8 cellular contexts compared by ENCODE assay signal in genomic region chr10:101063162-101063525, GRCh38. TPM values are rescaled to one million over a fixed set of nuclear protein-coding genes. Genes with fewer than 3 reads are reported as not detected.
DNase-seq lines count a peak whose midpoint lies in the region; ATAC-seq and TF ChIP-seq lines count a peak whose summit lies in the region.

No MANE protein-coding gene starts in this region.

- no peak overlapping the region for H2AFZ ChIP-seq in MM.1S (ENCODE audit: low read length)

- H4K20me1 ChIP-seq in MM.1S (ENCODE audit: insufficient read depth, low read length) = no peaks in the 10 kb centered on the region

- peak overlapping the region; percentile 76 for H3K4me3 ChIP-seq in Caco-2 (ENCODE audit: low read depth, low read length)
- no peak overlapping the region for H3K4me3 ChIP-seq in MM.1S (ENCODE audit: low read length)
- H3K4me3 ChIP-seq in esophagus squamous epithelium = peak overlapping the region in 3 of 4 donors; percentile 19 to 97 (median 42)
- peak overlapping the region; percentile 41 to 94 (median 84) for H3K4me3 ChIP-seq in gastrocnemius medialis

- CTCF ChIA-PET in Caco-2 (lab: Charles Lee) = interaction anchor here (0.6 to 3.5 kb wide), 8 partner anchors 12 to 547 kb away, joined by 3 to 33 read pairs (median 5); no protein-coding TSS in a partner anchor
- CTCF ChIA-PET in activated CD4-positive, alpha-beta memory T cell treated with anti-CD3 and anti-CD28 coated beads, Interleukin-2, amount 10 ng/mL, durations not matched to agents 7 days and 5 days (lab: Charles Lee) = interaction anchor here (1.2 to 23.6 kb wide), 4 partner anchors 18 to 78 kb away, joined by 4 to 515 read pairs (median 9); partner anchors contain the start of genes PDZD7 and SFXN3

- no peaks in the 10 kb centered on the region for H3K27me3 ChIP-seq in Caco-2 (replicated peaks; ENCODE audit: control insufficient read depth, insufficient read depth, low read length)
- no peaks in the 10 kb centered on the region for H3K27me3 ChIP-seq in MM.1S (replicated peaks; ENCODE audit: insufficient read depth, low read length)
- H3K27me3 ChIP-seq in esophagus squamous epithelium = peaks cover 0 to 57% (median 0%) of the 10 kb centered on the region in 4 donors
- peaks cover 14 to 23% (median 18%) of the 10 kb centered on the region in 3 donors for H3K27me3 ChIP-seq in gastrocnemius medialis

- TF ChIP-seq CTCF in Caco-2 (IDR thresholded peaks at IDR 0.05; ENCODE audit: insufficient read depth in 1 of 2, low read depth in 1 of 2, low read length in 1 of 2, severe bottlenecking in 1 of 2, unreplicated experiment in 1 of 2) (no peak), MM.1S (IDR thresholded peaks at IDR 0.05; ENCODE audit: low read length) (no peak), esophagus squamous epithelium (IDR thresholded peaks at IDR 0.05) (no peak), gastrocnemius medialis (IDR thresholded peaks at IDR 0.05 in 4 of 5, conservative IDR thresholded peaks at IDR 0.05 in 1 of 5) (no peak)

- no peaks in the 10 kb centered on the region; the same call in 1 of the 2 replicates for H3K36me3 ChIP-seq in Caco-2 (ENCODE audit: control insufficient read depth, insufficient read depth, low read length)
- H3K36me3 ChIP-seq in MM.1S (replicated peaks; ENCODE audit: insufficient read depth, low read length) = no peaks in the 10 kb centered on the region
- H3K36me3 ChIP-seq in esophagus squamous epithelium = no peaks in the 10 kb centered on the region
- H3K36me3 ChIP-seq in gastrocnemius medialis = no peaks in the 10 kb centered on the region

- DNase-seq in Caco-2 (no peak), MM.1S (peak; percentile 5), esophagus squamous epithelium (lab: John Stamatoyannopoulos, UW) (no peak), gastrocnemius medialis (no peak)
- no peak for DNase-seq in activated CD4-positive, alpha-beta memory T cell treated with anti-CD3 and anti-CD28 coated beads, Interleukin-2, amount 10 ng/mL, durations not matched to agents 7 days and 5 days

- H3K27ac Mint-ChIP-seq in Caco-2 (ENCODE audit: unreplicated experiment) = no peak overlapping the region
- H3K27ac Mint-ChIP-seq in activated CD4-positive, alpha-beta memory T cell treated with anti-CD3 and anti-CD28 coated beads, Interleukin-2, amount 10 ng/mL, durations not matched to agents 7 days and 5 days = no peak overlapping the region

- no peak overlapping the region for H3K9ac ChIP-seq in MM.1S (ENCODE audit: low read length)

- BruUV-seq in Caco-2 (replicated peaks; lab: Mats Ljungman, UMichigan) = no TSS peak

- H3K4me2 ChIP-seq in MM.1S (ENCODE audit: low read depth, low read length) = peak overlapping the region; percentile 18; the same call in 1 of the 2 replicates

- H3K4me1 Mint-ChIP-seq in Caco-2 (ENCODE audit: low read depth, unreplicated experiment) = peaks cover 22% of the 10 kb centered on the region
- peaks cover 54% of the 10 kb centered on the region for H3K4me1 Mint-ChIP-seq in activated CD4-positive, alpha-beta memory T cell treated with anti-CD3 and anti-CD28 coated beads, Interleukin-2, amount 10 ng/mL, durations not matched to agents 7 days and 5 days

- peaks cover 21% of the 10 kb centered on the region for H3K79me2 ChIP-seq in MM.1S (ENCODE audit: low read length)

- in situ Hi-C loops in gastrocnemius medialis (cut with MboI; ENCODE audit: low sequenced_read_pairs in 4 of 4) = no loop called here

- H3K9me3 ChIP-seq in Caco-2 = no peaks in the 10 kb centered on the region
- no peaks in the 10 kb centered on the region for H3K9me3 ChIP-seq in MM.1S (replicated peaks; ENCODE audit: insufficient read depth, low read length)
- no peaks in the 10 kb centered on the region for H3K9me3 ChIP-seq in esophagus squamous epithelium
- no peaks in the 10 kb centered on the region for H3K9me3 ChIP-seq in gastrocnemius medialis

- ATAC-seq in gastrocnemius medialis (no peak), GM18868 (IDR thresholded peaks at IDR 0.05; ENCODE audit: unreplicated experiment) (no peak), GM21576 (IDR thresholded peaks at IDR 0.05; ENCODE audit: unreplicated experiment) (no peak), HG02588 (IDR thresholded peaks at IDR 0.05; ENCODE audit: unreplicated experiment) (no peak)

- H3K27ac ChIP-seq in MM.1S (ENCODE audit: low read length) (no peak overlapping the region), esophagus squamous epithelium (no peak overlapping the region), gastrocnemius medialis (peak overlapping the region in 3 of 4 donors; percentile 3 to 99 (median 99))

- no peaks in the 10 kb centered on the region for H3K9me3 Mint-ChIP-seq in Caco-2 (ENCODE audit: unreplicated experiment)
- H3K9me3 Mint-ChIP-seq in activated CD4-positive, alpha-beta memory T cell treated with anti-CD3 and anti-CD28 coated beads, Interleukin-2, amount 10 ng/mL, durations not matched to agents 7 days and 5 days = no peaks in the 10 kb centered on the region

- H3K9me2 ChIP-seq in MM.1S (replicated peaks; ENCODE audit: insufficient read depth, low read length) = no peaks in the 10 kb centered on the region

- POLR2A ChIA-PET in Caco-2 (lab: Charles Lee) = interaction anchor here (2.6 kb wide), 1 partner anchor 20 kb away, joined by 24 read pairs; no protein-coding TSS in a partner anchor
- POLR2A ChIA-PET in activated CD4-positive, alpha-beta memory T cell treated with anti-CD3 and anti-CD28 coated beads, Interleukin-2, amount 10 ng/mL, durations not matched to agents 7 days and 5 days (lab: Charles Lee) = interaction anchor here (1.8 to 6.4 kb wide), 2 partner anchors 13 to 22 kb away, joined by 4 to 44 read pairs; no protein-coding TSS in a partner anchor

- intact Hi-C loops in Caco-2 (cut with micrococcal nuclease; ENCODE audit: unreplicated experiment) = no loop called here
- intact Hi-C loops in esophagus squamous epithelium (cut with DNase I) = no loop called here
- intact Hi-C loops in gastrocnemius medialis (cut with DNase I; ENCODE audit: low total_unique reads) = loop anchor here (5.0 kb wide), 1 partner anchor 151 kb away; the partner anchor contains the start of gene SLF2

- WGBS in esophagus squamous epithelium, 2 donors = 58 to 70% methylated on average over 4 to 8 of the region's 11 CpGs

- peaks cover 55% of the 10 kb centered on the region for H3K36me3 Mint-ChIP-seq in Caco-2 (ENCODE audit: insufficient read depth, unreplicated experiment)
- H3K36me3 Mint-ChIP-seq in activated CD4-positive, alpha-beta memory T cell treated with anti-CD3 and anti-CD28 coated beads, Interleukin-2, amount 10 ng/mL, durations not matched to agents 7 days and 5 days (ENCODE audit: low read depth) = no peaks in the 10 kb centered on the region

- no peaks in the 10 kb centered on the region for H3K27me3 Mint-ChIP-seq in Caco-2 (ENCODE audit: insufficient read depth, unreplicated experiment)
- H3K27me3 Mint-ChIP-seq in activated CD4-positive, alpha-beta memory T cell treated with anti-CD3 and anti-CD28 coated beads, Interleukin-2, amount 10 ng/mL, durations not matched to agents 7 days and 5 days = peaks cover 46% of the 10 kb centered on the region

- H3K4me3 Mint-ChIP-seq in Caco-2 (ENCODE audit: unreplicated experiment) = peak overlapping the region; percentile 98
- H3K4me3 Mint-ChIP-seq in activated CD4-positive, alpha-beta memory T cell treated with anti-CD3 and anti-CD28 coated beads, Interleukin-2, amount 10 ng/mL, durations not matched to agents 7 days and 5 days = no peak overlapping the region

- peaks cover 37% of the 10 kb centered on the region for H3K4me1 ChIP-seq in Caco-2
- H3K4me1 ChIP-seq in MM.1S (ENCODE audit: low read length) = peaks cover 29% of the 10 kb centered on the region
- peaks cover 49 to 74% (median 51%) of the 10 kb centered on the region in 3 donors for H3K4me1 ChIP-seq in esophagus squamous epithelium
- peaks cover 52 to 57% of the 10 kb centered on the region in 2 donors for H3K4me1 ChIP-seq in gastrocnemius medialis

- peaks cover 22% of the 10 kb centered on the region; the same call in 1 of the 2 replicates for H3F3A ChIP-seq in MM.1S (ENCODE audit: insufficient read depth, low read length)

- TF ChIP-seq POLR2A in esophagus squamous epithelium (IDR thresholded peaks at IDR 0.05) (no peak), gastrocnemius medialis (IDR thresholded peaks at IDR 0.05) (no peak)

RNA-seq across cellular contexts. Expression of gene KAZALD1, which starts 1.4 kb away (rescaled TPM):
- total RNA-seq in Caco-2 (2022) (41.3 and 42.3 TPM in 2 replicates), esophagus squamous epithelium (1 to 10 TPM in 2 of 4 donors, under 1 TPM in 1, not detected in 1; 0.47 to 1.4 (median 1.1) TPM), gastrocnemius medialis (1 to 10 TPM; 1.7 to 3.6 (median 2.2) TPM)
- total RNA-seq in activated CD4-positive, alpha-beta memory T cell treated with anti-CD3 and anti-CD28 coated beads, Interleukin-2, amount 10 ng/mL, durations not matched to agents 7 days and 5 days = under 1 TPM; 0.35 to 0.53 TPM

RNA-seq across cellular contexts. Expression of gene SFXN3, which starts 32.1 kb away (rescaled TPM):
- total RNA-seq in Caco-2 (2022) (23.4 and 30.3 TPM in 2 replicates), esophagus squamous epithelium (10 to 100 TPM in 2 of 4 donors, 1 to 10 TPM in 2; 3.9 to 30.7 (median 9.4) TPM), gastrocnemius medialis (1 to 10 TPM; 4.2 to 9.5 (median 7.0) TPM)
- total RNA-seq in activated CD4-positive, alpha-beta memory T cell treated with anti-CD3 and anti-CD28 coated beads, Interleukin-2, amount 10 ng/mL, durations not matched to agents 7 days and 5 days = 10 to 100 TPM; 91.4 to 95.0 TPM

RNA-seq across cellular contexts. Expression of gene PDZD7, which starts 32.2 kb away (rescaled TPM):
- total RNA-seq in Caco-2 (2022) = 1.4 and 1.5 TPM in 2 replicates
- total RNA-seq in esophagus squamous epithelium = under 1 TPM in 3 of 4 donors, not detected in 1; 0.19 to 0.29 (median 0.26) TPM
- under 1 TPM in 1 of 4 donors, not detected in 3; 0.11 TPM for total RNA-seq in gastrocnemius medialis
- 1 to 10 TPM; 1.1 to 1.9 TPM for total RNA-seq in activated CD4-positive, alpha-beta memory T cell treated with anti-CD3 and anti-CD28 coated beads, Interleukin-2, amount 10 ng/mL, durations not matched to agents 7 days and 5 days

Comparison
In these comparisons a context has a peak if more than half of its experiments do, and no peak if none do; other contexts are left out.
1. H3K27ac ChIP-seq: peak in gastrocnemius medialis (3 of 4); none in MM.1S (single experiment) and esophagus squamous epithelium (0 of 4).